In the genomic region with DNA sequence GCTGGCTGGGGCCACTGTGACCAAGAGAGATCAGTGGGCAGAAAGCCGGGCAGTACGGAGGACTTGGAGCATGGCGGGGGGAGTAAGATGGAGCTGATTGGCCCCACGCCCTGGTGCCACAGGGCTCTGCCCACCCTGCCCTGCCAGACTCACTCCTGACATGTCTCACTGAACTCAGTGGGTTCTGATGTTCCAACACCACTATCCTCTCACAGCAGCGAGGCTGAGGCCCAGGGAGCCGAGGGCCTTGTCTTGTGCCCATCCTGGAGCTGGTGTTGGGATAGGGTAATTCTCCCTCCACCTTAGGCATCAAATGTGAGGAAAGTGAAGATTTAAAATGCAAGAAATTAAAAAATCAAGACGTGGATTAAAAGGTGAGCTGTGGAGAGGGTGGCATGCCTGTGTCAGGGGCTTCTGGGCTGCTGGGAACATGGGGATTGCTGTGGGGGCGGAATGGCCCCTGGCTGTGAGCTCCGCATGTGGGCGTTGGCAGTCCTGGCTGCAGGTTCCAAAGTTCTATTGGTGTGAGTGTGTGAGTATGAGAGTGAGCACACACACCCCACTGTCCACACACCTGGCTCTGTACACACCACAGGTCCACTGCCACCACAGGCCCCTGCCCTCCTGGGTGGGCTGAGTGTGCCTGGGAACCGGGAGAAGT, we compare ENCODE assay signal across 16 cellular contexts.
"Had no signal": no experiment of that assay in that cellular context is flagged by ENCODE, and none has a peak within 500 bp of the region (broad histone marks: within the 10 kb centered on the region; RNA-seq: fewer than 3 reads in every experiment).

No MANE protein-coding gene starts in this region.

- H3K4me3 ChIP-seq: dorsolateral prefrontal cortex, pancreas, skin epidermis had no signal

- H3K4me1 Mint-ChIP-seq: activated CD4-positive, alpha-beta T cell treated with anti-CD3 and anti-CD28 coated beads, Interleukin-2, amount 10 ng/mL, durations not matched to agents 24 days and 14 days; stimulated activated effector memory CD8-positive, alpha-beta T cell treated with anti-CD3 and anti-CD28 coated beads, Interleukin-12 subunit alpha, Interleukin-12 subunit beta, amount 100 ng/mL, for 72 hours had no signal

- ATAC-seq: left colon, pancreas had no signal

- H3K4me3 Mint-ChIP-seq: activated CD4-positive, alpha-beta T cell treated with anti-CD3 and anti-CD28 coated beads, Interleukin-2, amount 10 ng/mL, durations not matched to agents 24 days and 14 days; activated naive CD8-positive, alpha-beta T cell; nephron progenitor cell; stimulated activated effector memory CD8-positive, alpha-beta T cell treated with anti-CD3 and anti-CD28 coated beads, Interleukin-12 subunit alpha, Interleukin-12 subunit beta, amount 100 ng/mL, for 72 hours had no signal

- H3K36me3 Mint-ChIP-seq: activated naive CD8-positive, alpha-beta T cell; stimulated activated effector memory CD8-positive, alpha-beta T cell treated with anti-CD3 and anti-CD28 coated beads, Interleukin-12 subunit alpha, Interleukin-12 subunit beta, amount 100 ng/mL, for 72 hours had no signal

- H3K27ac Mint-ChIP-seq: activated CD4-positive, alpha-beta T cell treated with anti-CD3 and anti-CD28 coated beads, Interleukin-2, amount 10 ng/mL, durations not matched to agents 24 days and 14 days; activated naive CD8-positive, alpha-beta T cell; activated T-helper 2 cell treated with anti-CD3 and anti-CD28 coated beads, Interferon-gamma antibody, Interleukin-2, Interleukin-4, amounts not matched to agents 10 μg/mL and 5 μg/mL and 100 μg/mL, durations not matched to agents 14 hours and 24 hours and 36 hours; nephron progenitor cell; stimulated activated effector memory CD8-positive, alpha-beta T cell treated with anti-CD3 and anti-CD28 coated beads, Interleukin-12 subunit alpha, Interleukin-12 subunit beta, amount 100 ng/mL, for 72 hours had no signal

- H3K36me3 ChIP-seq: pancreas had no signal

- FAIRE-seq: pancreas had no signal

- H3K27me3 ChIP-seq: dorsolateral prefrontal cortex, pancreas had no signal

- H3K27me3 Mint-ChIP-seq: activated CD4-positive, alpha-beta T cell treated with anti-CD3 and anti-CD28 coated beads, Interleukin-2, amount 10 ng/mL, durations not matched to agents 24 days and 14 days; activated naive CD8-positive, alpha-beta T cell had no signal

- H3K27ac ChIP-seq: dorsolateral prefrontal cortex, pancreas, skin epidermis had no signal

- DNase-seq: activated CD4-positive, alpha-beta T cell treated with anti-CD3 and anti-CD28 coated beads, Interleukin-2, amount 10 ng/mL, durations not matched to agents 24 days and 14 days; activated CD8-positive, alpha-beta memory T cell treated with anti-CD3 and anti-CD28 coated beads for 24 hours; anterior cingulate cortex; hippocampal formation; mesenchymal stem cell; nephron progenitor cell; substantia nigra; T-helper 9 cell; trophoblast cell had no signal

- H3K9me3 Mint-ChIP-seq: activated CD4-positive, alpha-beta T cell treated with anti-CD3 and anti-CD28 coated beads, Interleukin-2, amount 10 ng/mL, durations not matched to agents 24 days and 14 days; activated T-helper 2 cell treated with anti-CD3 and anti-CD28 coated beads, Interferon-gamma antibody, Interleukin-2, Interleukin-4, amounts not matched to agents 10 μg/mL and 5 μg/mL and 100 μg/mL, durations not matched to agents 14 hours and 24 hours and 36 hours; nephron progenitor cell; stimulated activated effector memory CD8-positive, alpha-beta T cell treated with anti-CD3 and anti-CD28 coated beads, Interleukin-12 subunit alpha, Interleukin-12 subunit beta, amount 100 ng/mL, for 72 hours had no signal

- H3K4me1 ChIP-seq: pancreas had no signal

- H3K9me3 ChIP-seq: pancreas had no signal
